Comparison of ENCODE assay signal across 1 cellular context in the genomic region with DNA sequence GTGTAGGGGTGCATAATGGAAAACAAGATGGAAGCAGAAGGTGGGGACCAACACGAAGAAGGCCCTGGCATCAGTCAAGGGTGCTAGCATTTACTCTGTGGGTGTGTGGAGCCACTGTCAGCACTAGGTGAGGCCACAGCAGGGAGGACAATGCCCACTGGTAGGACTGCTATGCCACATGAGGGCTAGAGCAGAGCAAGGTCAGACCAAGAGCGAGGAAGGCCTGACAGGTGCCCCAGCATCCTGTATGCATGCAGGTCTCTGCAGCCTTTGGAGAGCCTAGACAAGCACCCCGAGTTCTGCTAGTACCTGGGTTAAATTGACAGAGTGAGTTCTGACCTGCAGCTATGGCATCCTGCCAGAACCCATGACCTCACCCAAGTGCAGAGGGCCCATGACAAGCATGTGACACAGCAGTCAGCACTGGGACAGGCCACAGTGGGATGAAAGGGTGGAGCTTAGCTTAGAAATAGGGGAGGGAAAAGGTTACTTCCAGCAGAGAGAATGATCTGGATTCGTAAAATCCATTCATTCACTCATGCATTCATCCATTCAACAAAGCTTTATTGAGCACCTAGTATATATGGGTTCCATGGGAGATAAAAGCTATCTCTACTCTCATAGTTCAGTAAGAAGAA.
TF ChIP-seq lines count a peak whose summit lies in the region.

No MANE protein-coding gene starts in this region.

TF ChIP-seq in HepG2, 621 proteins besides CTCF, POLR2A, EP300 and RAD21 (continued from another document and continues in another):
- TF ChIP-seq, protein P1, sequence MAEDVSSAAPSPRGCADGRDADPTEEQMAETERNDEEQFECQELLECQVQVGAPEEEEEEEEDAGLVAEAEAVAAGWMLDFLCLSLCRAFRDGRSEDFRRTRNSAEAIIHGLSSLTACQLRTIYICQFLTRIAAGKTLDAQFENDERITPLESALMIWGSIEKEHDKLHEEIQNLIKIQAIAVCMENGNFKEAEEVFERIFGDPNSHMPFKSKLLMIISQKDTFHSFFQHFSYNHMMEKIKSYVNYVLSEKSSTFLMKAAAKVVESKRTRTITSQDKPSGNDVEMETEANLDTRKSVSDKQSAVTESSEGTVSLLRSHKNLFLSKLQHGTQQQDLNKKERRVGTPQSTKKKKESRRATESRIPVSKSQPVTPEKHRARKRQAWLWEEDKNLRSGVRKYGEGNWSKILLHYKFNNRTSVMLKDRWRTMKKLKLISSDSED (CRISPR knock-in tag; IDR thresholded peaks at IDR 0.05), result no peak
- TF ChIP-seq RFX1 (IDR thresholded peaks at IDR 0.05) (no peak), SNRNP70 (IDR thresholded peaks at IDR 0.05; ENCODE audit: low read depth, low read length) (no peak), MEIS1 (CRISPR knock-in tag; IDR thresholded peaks at IDR 0.05; ENCODE audit: borderline replicate concordance) (no peak), YEATS2 (CRISPR knock-in tag; IDR thresholded peaks at IDR 0.05; ENCODE audit: borderline replicate concordance) (peak; percentile 41; the same call in 1 of the 2 replicates), NRL (CRISPR knock-in tag; IDR thresholded peaks at IDR 0.05; ENCODE audit: borderline replicate concordance) (no peak), ATF7 (IDR thresholded peaks at IDR 0.05) (0 out of 2 replicates have a peak, but pooled peaks have one; percentile 27), ATF7 (CRISPR knock-in tag; IDR thresholded peaks at IDR 0.05) (no peak), RXRB (CRISPR knock-in tag; IDR thresholded peaks at IDR 0.05; ENCODE audit: borderline replicate concordance) (0 out of 2 replicates have a peak, but pooled peaks have one; percentile 19), ZNF737 (CRISPR knock-in tag; IDR thresholded peaks at IDR 0.05; ENCODE audit: borderline replicate concordance) (no peak), TCF12 (IDR thresholded peaks at IDR 0.05) (no peak), TCF12 (CRISPR knock-in tag; IDR thresholded peaks at IDR 0.05) (no peak), MAZ (IDR thresholded peaks at IDR 0.05; ENCODE audit: borderline replicate concordance, low read depth, low read length) (no peak), MAZ (CRISPR knock-in tag; IDR thresholded peaks at IDR 0.05; ENCODE audit: low read depth) (no peak), ZNF501 (CRISPR knock-in tag; IDR thresholded peaks at IDR 0.05) (no peak), JDP2 (CRISPR knock-in tag; IDR thresholded peaks at IDR 0.05; ENCODE audit: borderline replicate concordance) (no peak), HNF4A (CRISPR knock-in tag; IDR thresholded peaks at IDR 0.05) (no peak), ZFY (CRISPR knock-in tag; IDR thresholded peaks at IDR 0.05) (no peak), ZNF556 (CRISPR knock-in tag; IDR thresholded peaks at IDR 0.05; ENCODE audit: borderline replicate concordance) (no peak), HHEX (CRISPR knock-in tag; IDR thresholded peaks at IDR 0.05) (no peak), FOXC1 (CRISPR knock-in tag; IDR thresholded peaks at IDR 0.05; ENCODE audit: borderline replicate concordance) (no peak), ARNT2 (CRISPR knock-in tag; IDR thresholded peaks at IDR 0.05; ENCODE audit: low read depth) (no peak), BORCS8-MEF2B (CRISPR knock-in tag; IDR thresholded peaks at IDR 0.05) (no peak), ZNF790 (CRISPR knock-in tag; IDR thresholded peaks at IDR 0.05; ENCODE audit: borderline replicate concordance) (no peak), REXO4 (CRISPR knock-in tag; IDR thresholded peaks at IDR 0.05; ENCODE audit: borderline replicate concordance) (no peak), PHF21A (CRISPR knock-in tag; IDR thresholded peaks at IDR 0.05) (no peak), ZNF251 (CRISPR knock-in tag; IDR thresholded peaks at IDR 0.05) (no peak), MTA1 (CRISPR knock-in tag; IDR thresholded peaks at IDR 0.05; ENCODE audit: borderline replicate concordance) (no peak), SMC3 (IDR thresholded peaks at IDR 0.05; ENCODE audit: low read length) (no peak), EED (CRISPR knock-in tag; IDR thresholded peaks at IDR 0.05) (no peak), JUN (CRISPR knock-in tag; IDR thresholded peaks at IDR 0.05) (0 out of 2 replicates have a peak, but pooled peaks have one; percentile 34), ZSCAN22 (CRISPR knock-in tag; IDR thresholded peaks at IDR 0.05) (no peak), SAP130 (CRISPR knock-in tag; IDR thresholded peaks at IDR 0.05; ENCODE audit: low read depth) (peak; percentile 69), KAT7 (CRISPR knock-in tag; IDR thresholded peaks at IDR 0.05; ENCODE audit: borderline replicate concordance) (no peak), ZSCAN12 (CRISPR knock-in tag; IDR thresholded peaks at IDR 0.05) (no peak), MBNL3 (CRISPR knock-in tag; conservative IDR thresholded peaks at IDR 0.05) (no peak), ZNF644 (CRISPR knock-in tag; IDR thresholded peaks at IDR 0.05; ENCODE audit: low read depth) (no peak), ZNF260 (CRISPR knock-in tag; IDR thresholded peaks at IDR 0.05; ENCODE audit: borderline replicate concordance, low read depth) (no peak), ZFP62 (CRISPR knock-in tag; IDR thresholded peaks at IDR 0.05) (no peak), ZNF557 (CRISPR knock-in tag; IDR thresholded peaks at IDR 0.05) (no peak), ZNF296 (CRISPR knock-in tag; conservative IDR thresholded peaks at IDR 0.05) (no peak), MEIS2 (CRISPR knock-in tag; IDR thresholded peaks at IDR 0.05) (no peak)
- TF ChIP-seq, protein P2, sequence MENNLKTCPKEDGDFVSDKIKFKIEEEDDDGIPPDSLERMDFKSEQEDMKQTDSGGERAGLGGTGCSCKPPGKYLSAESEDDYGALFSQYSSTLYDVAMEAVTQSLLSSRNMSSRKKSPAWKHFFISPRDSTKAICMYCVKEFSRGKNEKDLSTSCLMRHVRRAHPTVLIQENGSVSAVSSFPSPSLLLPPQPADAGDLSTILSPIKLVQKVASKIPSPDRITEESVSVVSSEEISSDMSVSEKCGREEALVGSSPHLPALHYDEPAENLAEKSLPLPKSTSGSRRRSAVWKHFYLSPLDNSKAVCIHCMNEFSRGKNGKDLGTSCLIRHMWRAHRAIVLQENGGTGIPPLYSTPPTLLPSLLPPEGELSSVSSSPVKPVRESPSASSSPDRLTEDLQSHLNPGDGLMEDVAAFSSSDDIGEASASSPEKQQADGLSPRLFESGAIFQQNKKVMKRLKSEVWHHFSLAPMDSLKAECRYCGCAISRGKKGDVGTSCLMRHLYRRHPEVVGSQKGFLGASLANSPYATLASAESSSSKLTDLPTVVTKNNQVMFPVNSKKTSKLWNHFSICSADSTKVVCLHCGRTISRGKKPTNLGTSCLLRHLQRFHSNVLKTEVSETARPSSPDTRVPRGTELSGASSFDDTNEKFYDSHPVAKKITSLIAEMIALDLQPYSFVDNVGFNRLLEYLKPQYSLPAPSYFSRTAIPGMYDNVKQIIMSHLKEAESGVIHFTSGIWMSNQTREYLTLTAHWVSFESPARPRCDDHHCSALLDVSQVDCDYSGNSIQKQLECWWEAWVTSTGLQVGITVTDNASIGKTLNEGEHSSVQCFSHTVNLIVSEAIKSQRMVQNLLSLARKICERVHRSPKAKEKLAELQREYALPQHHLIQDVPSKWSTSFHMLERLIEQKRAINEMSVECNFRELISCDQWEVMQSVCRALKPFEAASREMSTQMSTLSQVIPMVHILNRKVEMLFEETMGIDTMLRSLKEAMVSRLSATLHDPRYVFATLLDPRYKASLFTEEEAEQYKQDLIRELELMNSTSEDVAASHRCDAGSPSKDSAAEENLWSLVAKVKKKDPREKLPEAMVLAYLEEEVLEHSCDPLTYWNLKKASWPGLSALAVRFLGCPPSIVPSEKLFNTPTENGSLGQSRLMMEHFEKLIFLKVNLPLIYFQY (CRISPR knock-in tag; IDR thresholded peaks at IDR 0.05; ENCODE audit: borderline replicate concordance), result no peak
- TF ChIP-seq, protein P3, sequence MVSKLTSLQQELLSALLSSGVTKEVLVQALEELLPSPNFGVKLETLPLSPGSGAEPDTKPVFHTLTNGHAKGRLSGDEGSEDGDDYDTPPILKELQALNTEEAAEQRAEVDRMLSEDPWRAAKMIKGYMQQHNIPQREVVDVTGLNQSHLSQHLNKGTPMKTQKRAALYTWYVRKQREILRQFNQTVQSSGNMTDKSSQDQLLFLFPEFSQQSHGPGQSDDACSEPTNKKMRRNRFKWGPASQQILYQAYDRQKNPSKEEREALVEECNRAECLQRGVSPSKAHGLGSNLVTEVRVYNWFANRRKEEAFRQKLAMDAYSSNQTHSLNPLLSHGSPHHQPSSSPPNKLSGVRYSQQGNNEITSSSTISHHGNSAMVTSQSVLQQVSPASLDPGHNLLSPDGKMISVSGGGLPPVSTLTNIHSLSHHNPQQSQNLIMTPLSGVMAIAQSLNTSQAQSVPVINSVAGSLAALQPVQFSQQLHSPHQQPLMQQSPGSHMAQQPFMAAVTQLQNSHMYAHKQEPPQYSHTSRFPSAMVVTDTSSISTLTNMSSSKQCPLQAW (CRISPR knock-in tag; IDR thresholded peaks at IDR 0.05), result no peak
- TF ChIP-seq, protein P4, sequence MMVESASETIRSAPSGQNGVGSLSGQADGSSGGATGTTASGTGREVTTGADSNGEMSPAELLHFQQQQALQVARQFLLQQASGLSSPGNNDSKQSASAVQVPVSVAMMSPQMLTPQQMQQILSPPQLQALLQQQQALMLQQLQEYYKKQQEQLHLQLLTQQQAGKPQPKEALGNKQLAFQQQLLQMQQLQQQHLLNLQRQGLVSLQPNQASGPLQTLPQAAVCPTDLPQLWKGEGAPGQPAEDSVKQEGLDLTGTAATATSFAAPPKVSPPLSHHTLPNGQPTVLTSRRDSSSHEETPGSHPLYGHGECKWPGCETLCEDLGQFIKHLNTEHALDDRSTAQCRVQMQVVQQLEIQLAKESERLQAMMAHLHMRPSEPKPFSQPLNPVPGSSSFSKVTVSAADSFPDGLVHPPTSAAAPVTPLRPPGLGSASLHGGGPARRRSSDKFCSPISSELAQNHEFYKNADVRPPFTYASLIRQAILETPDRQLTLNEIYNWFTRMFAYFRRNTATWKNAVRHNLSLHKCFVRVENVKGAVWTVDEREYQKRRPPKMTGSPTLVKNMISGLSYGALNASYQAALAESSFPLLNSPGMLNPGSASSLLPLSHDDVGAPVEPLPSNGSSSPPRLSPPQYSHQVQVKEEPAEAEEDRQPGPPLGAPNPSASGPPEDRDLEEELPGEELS (CRISPR knock-in tag; IDR thresholded peaks at IDR 0.05), result no peak
- TF ChIP-seq, protein P5, sequence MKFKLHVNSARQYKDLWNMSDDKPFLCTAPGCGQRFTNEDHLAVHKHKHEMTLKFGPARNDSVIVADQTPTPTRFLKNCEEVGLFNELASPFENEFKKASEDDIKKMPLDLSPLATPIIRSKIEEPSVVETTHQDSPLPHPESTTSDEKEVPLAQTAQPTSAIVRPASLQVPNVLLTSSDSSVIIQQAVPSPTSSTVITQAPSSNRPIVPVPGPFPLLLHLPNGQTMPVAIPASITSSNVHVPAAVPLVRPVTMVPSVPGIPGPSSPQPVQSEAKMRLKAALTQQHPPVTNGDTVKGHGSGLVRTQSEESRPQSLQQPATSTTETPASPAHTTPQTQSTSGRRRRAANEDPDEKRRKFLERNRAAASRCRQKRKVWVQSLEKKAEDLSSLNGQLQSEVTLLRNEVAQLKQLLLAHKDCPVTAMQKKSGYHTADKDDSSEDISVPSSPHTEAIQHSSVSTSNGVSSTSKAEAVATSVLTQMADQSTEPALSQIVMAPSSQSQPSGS (CRISPR knock-in tag; IDR thresholded peaks at IDR 0.05), result peak; percentile 49; the same call in 1 of the 2 replicates
- TF ChIP-seq, protein P6, sequence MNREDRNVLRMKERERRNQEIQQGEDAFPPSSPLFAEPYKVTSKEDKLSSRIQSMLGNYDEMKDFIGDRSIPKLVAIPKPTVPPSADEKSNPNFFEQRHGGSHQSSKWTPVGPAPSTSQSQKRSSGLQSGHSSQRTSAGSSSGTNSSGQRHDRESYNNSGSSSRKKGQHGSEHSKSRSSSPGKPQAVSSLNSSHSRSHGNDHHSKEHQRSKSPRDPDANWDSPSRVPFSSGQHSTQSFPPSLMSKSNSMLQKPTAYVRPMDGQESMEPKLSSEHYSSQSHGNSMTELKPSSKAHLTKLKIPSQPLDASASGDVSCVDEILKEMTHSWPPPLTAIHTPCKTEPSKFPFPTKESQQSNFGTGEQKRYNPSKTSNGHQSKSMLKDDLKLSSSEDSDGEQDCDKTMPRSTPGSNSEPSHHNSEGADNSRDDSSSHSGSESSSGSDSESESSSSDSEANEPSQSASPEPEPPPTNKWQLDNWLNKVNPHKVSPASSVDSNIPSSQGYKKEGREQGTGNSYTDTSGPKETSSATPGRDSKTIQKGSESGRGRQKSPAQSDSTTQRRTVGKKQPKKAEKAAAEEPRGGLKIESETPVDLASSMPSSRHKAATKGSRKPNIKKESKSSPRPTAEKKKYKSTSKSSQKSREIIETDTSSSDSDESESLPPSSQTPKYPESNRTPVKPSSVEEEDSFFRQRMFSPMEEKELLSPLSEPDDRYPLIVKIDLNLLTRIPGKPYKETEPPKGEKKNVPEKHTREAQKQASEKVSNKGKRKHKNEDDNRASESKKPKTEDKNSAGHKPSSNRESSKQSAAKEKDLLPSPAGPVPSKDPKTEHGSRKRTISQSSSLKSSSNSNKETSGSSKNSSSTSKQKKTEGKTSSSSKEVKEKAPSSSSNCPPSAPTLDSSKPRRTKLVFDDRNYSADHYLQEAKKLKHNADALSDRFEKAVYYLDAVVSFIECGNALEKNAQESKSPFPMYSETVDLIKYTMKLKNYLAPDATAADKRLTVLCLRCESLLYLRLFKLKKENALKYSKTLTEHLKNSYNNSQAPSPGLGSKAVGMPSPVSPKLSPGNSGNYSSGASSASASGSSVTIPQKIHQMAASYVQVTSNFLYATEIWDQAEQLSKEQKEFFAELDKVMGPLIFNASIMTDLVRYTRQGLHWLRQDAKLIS (CRISPR knock-in tag; IDR thresholded peaks at IDR 0.05), result no peak
- TF ChIP-seq, protein P7, sequence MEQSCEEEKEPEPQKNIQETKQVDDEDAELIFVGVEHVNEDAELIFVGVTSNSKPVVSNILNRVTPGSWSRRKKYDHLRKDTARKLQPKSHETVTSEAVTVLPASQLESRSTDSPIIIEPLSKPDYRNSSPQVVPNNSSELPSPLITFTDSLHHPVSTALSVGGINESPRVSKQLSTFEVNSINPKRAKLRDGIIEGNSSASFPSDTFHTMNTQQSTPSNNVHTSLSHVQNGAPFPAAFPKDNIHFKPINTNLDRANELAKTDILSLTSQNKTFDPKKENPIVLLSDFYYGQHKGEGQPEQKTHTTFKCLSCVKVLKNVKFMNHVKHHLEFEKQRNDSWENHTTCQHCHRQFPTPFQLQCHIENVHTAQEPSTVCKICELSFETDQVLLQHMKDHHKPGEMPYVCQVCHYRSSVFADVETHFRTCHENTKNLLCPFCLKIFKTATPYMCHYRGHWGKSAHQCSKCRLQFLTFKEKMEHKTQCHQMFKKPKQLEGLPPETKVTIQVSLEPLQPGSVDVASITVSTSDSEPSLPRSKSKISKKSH (CRISPR knock-in tag; IDR thresholded peaks at IDR 0.05; ENCODE audit: borderline replicate concordance), result no peak
- TF ChIP-seq, protein P8, sequence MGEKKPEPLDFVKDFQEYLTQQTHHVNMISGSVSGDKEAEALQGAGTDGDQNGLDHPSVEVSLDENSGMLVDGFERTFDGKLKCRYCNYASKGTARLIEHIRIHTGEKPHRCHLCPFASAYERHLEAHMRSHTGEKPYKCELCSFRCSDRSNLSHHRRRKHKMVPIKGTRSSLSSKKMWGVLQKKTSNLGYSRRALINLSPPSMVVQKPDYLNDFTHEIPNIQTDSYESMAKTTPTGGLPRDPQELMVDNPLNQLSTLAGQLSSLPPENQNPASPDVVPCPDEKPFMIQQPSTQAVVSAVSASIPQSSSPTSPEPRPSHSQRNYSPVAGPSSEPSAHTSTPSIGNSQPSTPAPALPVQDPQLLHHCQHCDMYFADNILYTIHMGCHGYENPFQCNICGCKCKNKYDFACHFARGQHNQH (CRISPR knock-in tag; IDR thresholded peaks at IDR 0.05), result no peak
